Comparison of ENCODE assay signal across 15 cellular contexts in the genomic region with DNA sequence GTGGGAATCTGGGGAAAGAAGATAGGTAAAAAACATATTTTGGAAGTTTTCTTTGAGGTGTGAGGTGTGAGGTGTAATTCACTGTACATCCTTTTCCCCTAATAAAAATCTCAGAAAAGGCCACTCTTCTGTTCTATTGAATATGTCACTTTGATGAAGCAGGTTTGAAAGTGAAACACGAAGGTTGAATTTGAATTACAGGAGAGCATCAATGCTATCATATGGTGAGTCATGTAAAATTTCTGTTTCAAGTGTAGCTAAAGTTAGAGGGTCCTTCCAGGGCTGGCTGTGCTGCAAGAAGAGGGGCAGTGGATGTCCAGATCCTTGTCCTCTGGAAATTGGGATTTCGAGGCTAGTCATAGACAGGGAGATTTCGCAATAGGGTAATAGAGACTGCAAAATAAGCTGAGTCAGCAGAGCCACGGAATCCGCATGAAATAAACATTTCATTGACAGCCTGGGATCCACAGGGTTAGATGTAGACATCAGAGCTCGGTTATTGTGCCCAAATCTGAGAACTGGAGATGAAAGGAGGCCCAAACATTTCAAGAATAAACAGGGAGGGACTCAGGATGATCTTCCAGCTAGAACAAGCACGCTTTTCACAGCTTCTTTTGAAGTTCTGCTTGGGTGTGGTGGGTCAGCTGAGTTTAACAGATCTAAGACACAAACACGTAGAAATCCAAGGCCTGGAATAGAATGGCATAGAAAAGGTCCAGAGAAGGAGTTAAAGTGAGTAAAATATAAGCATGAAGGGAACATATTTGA.
DNase-seq lines count a peak whose midpoint lies in the region; ATAC-seq, FAIRE-seq and TF ChIP-seq lines count a peak whose summit lies in the region.
"Had no signal": no experiment of that assay in that cellular context is flagged by ENCODE, and none has a peak within 500 bp of the region (broad histone marks: within the 10 kb centered on the region; RNA-seq: fewer than 3 reads in every experiment).

No MANE protein-coding gene starts in this region.

- H3K27ac Mint-ChIP-seq in activated naive CD4-positive, alpha-beta T cell treated with anti-CD3 and anti-CD28 coated beads, Interleukin-2, amount 50 U/mL, for 72 hours = no peak overlapping the region

- CTCF ChIA-PET in HepG2 (lab: Yijun Ruan, JAX; ENCODE audit: low intra/inter-chr PET ratio, low total read pairs) = no interaction called here

- H3K79me2 ChIP-seq in HepG2 (ENCODE audit: insufficient read depth, low read length) = no peaks in the 10 kb centered on the region

- H3K9me3 ChIP-seq in adipocyte (ENCODE audit: control insufficient read depth, low read length) (no peaks in the 10 kb centered on the region), HepG2 (ENCODE audit: low read length) (no peaks in the 10 kb centered on the region), vagina (no peaks in the 10 kb centered on the region)
- H3K9me3 ChIP-seq: upper lobe of right lung had no signal

- 11% methylated on average over 8 of the region's 8 CpGs for WGBS in HepG2 (ENCODE audit: low lambda C conversion rate)

- peak; percentile 26 to 48 for ATAC-seq in activated naive CD4-positive, alpha-beta T cell treated with anti-CD3 and anti-CD28 coated beads, Interleukin-2, amount 50 U/mL, for 72 hours
- ATAC-seq in HepG2 (no peak), GM18505 (IDR thresholded peaks at IDR 0.05; ENCODE audit: unreplicated experiment) (no peak), HG03439 (IDR thresholded peaks at IDR 0.05; ENCODE audit: unreplicated experiment) (no peak)
- ATAC-seq: upper lobe of right lung had no signal

- no peak for FAIRE-seq in HepG2 (lab: Jason Lieb, UNC)
- no peak for FAIRE-seq in urothelium cell line (lab: Jason Lieb, UNC)

- H3K9ac ChIP-seq in adipocyte (ENCODE audit: low read length) (no peak overlapping the region), HepG2 (ENCODE audit: insufficient read depth, low read depth, low read length) (no peak overlapping the region)

- no peak overlapping the region for H3K4me2 ChIP-seq in HepG2 (ENCODE audit: low read depth, low read length)

- H2AFZ ChIP-seq in HepG2 (ENCODE audit: low read length) = no peak overlapping the region

- H4K20me1 ChIP-seq in HepG2 (ENCODE audit: insufficient read depth, low read length) = no peaks in the 10 kb centered on the region

- BruUV-seq in HepG2 (replicated peaks; lab: Mats Ljungman, UMichigan) = no TSS peak

- TF ChIP-seq CTCF in HepG2 (CRISPR knock-in tag; IDR thresholded peaks at IDR 0.05) (no peak), vagina (IDR thresholded peaks at IDR 0.05) (no peak)

- H3K4me3 ChIP-seq in adipocyte (ENCODE audit: low read length) (peak overlapping the region; percentile 39), HepG2 (replicated peaks in 1 of 3; ENCODE audit: insufficient read depth in 1 of 3, low read depth in 2 of 3, low read length in 3 of 3) (no peak overlapping the region), vagina (no peak overlapping the region)
- H3K4me3 ChIP-seq: upper lobe of right lung had no signal

- H3K36me3 Mint-ChIP-seq in activated naive CD4-positive, alpha-beta T cell treated with anti-CD3 and anti-CD28 coated beads, Interleukin-2, amount 50 U/mL, for 72 hours = no peaks in the 10 kb centered on the region

- TF ChIP-seq RAD21 in HepG2 (CRISPR knock-in tag; IDR thresholded peaks at IDR 0.05) = no peak

- in situ Hi-C loops in HepG2 (cut with HindIII; ENCODE audit: extremely low pct_ligation_motif_present, low pct_unique_long_range_greater_than_20kb) = no loop called here

- intact Hi-C loops in HepG2 (cut with micrococcal nuclease; ENCODE audit: unreplicated experiment) (no loop called here), vagina (cut with DNase I) (no loop called here)

- H3K9me3 Mint-ChIP-seq in activated naive CD4-positive, alpha-beta T cell treated with anti-CD3 and anti-CD28 coated beads, Interleukin-2, amount 50 U/mL, for 72 hours = no peaks in the 10 kb centered on the region

- peaks cover 7% of the 10 kb centered on the region for H3K4me1 ChIP-seq in adipocyte (ENCODE audit: control insufficient read depth, insufficient read depth, low read length)
- H3K4me1 ChIP-seq in HepG2 (ENCODE audit: insufficient read depth, low read length) = no peaks in the 10 kb centered on the region
- H3K4me1 ChIP-seq in vagina = peaks cover 2% of the 10 kb centered on the region
- H3K4me1 ChIP-seq: upper lobe of right lung had no signal

- H3K27ac ChIP-seq in HepG2 (ENCODE audit: extremely low read length, insufficient read depth, low read length) = no peak overlapping the region
- no peak overlapping the region for H3K27ac ChIP-seq in vagina
- H3K27ac ChIP-seq: upper lobe of right lung had no signal

- H3K27me3 ChIP-seq in adipocyte (replicated peaks; ENCODE audit: control insufficient read depth, insufficient read depth, low read length) (no peaks in the 10 kb centered on the region), HepG2 (ENCODE audit: control insufficient read depth in 1 of 2, insufficient read depth in 2 of 2, low read length in 2 of 2) (no peaks in the 10 kb centered on the region), vagina (no peaks in the 10 kb centered on the region)
- H3K27me3 ChIP-seq: upper lobe of right lung had no signal

- no peak for DNase-seq in activated naive CD4-positive, alpha-beta T cell treated with anti-CD3 and anti-CD28 coated beads, Interleukin-2, amount 50 U/mL, for 72 hours (ENCODE audit: low spot score in 2 of 2)
- no peak for DNase-seq in activated naive CD4-positive, alpha-beta T cell treated with anti-CD3 and anti-CD28 coated beads, Interleukin-2, amount 50 U/mL, for 16 hours
- DNase-seq in adipocyte (ENCODE audit: low read depth) = peak; percentile 68
- no peak for DNase-seq in HepG2 (ENCODE audit: low spot score)
- peak; percentile 11 for DNase-seq in urothelium cell line (ENCODE audit: low spot score)
- DNase-seq in vagina (ENCODE audit: extremely low spot score in 2 of 2) = no peak
- DNase-seq: activated CD8-positive, alpha-beta memory T cell treated with anti-CD3 and anti-CD28 coated beads, Interleukin-2, amount 50 U/mL, for 48 hours; aorta; DMS79; effector memory CD4-positive, alpha-beta T cell; hypothalamus; NCI-H510A treated with DMSO at 0.1 percent for 48 hours; upper lobe of right lung had no signal

- TF ChIP-seq POLR2A in HepG2 (IDR thresholded peaks at IDR 0.05; ENCODE audit: insufficient read depth in 1 of 2, low read depth in 2 of 2, low read length in 2 of 2) (no peak), GM18505 (IDR thresholded peaks at IDR 0.05; ENCODE audit: borderline replicate concordance, extremely low read depth, insufficient read depth, insufficient read length) (no peak), vagina (IDR thresholded peaks at IDR 0.05) (no peak)

- POLR2A ChIA-PET in HepG2 (lab: Yijun Ruan, JAX) = no interaction called here

- TF ChIP-seq EP300 in HepG2 (IDR thresholded peaks at IDR 0.05; ENCODE audit: low read depth in 2 of 2, low read length in 2 of 2) (no peak), HepG2 (CRISPR knock-in tag; IDR thresholded peaks at IDR 0.05; ENCODE audit: borderline replicate concordance) (no peak)

- H3K36me3 ChIP-seq in adipocyte (ENCODE audit: control insufficient read depth, insufficient read depth, low read length, severe bottlenecking) = no peaks in the 10 kb centered on the region
- H3K36me3 ChIP-seq in HepG2 (replicated peaks in 1 of 2; ENCODE audit: control insufficient read depth in 1 of 2, insufficient read depth in 2 of 2, low read length in 2 of 2) = no peaks in the 10 kb centered on the region
- H3K36me3 ChIP-seq in vagina = no peaks in the 10 kb centered on the region
- H3K36me3 ChIP-seq: upper lobe of right lung had no signal

TF ChIP-seq in HepG2, 621 proteins besides CTCF, POLR2A, EP300 and RAD21:
- TF ChIP-seq MAFK (conservative IDR thresholded peaks at IDR 0.05 in 1 of 2, IDR thresholded peaks at IDR 0.05 in 1 of 2; ENCODE audit: low read length in 2 of 2) (peak; percentile 98 to 99), ZBTB7A (CRISPR knock-in tag; IDR thresholded peaks at IDR 0.05) (no peak), ZBTB42 (CRISPR knock-in tag; IDR thresholded peaks at IDR 0.05) (no peak), CENPT (CRISPR knock-in tag; IDR thresholded peaks at IDR 0.05; ENCODE audit: low read depth) (no peak), MAFF (IDR thresholded peaks at IDR 0.05; ENCODE audit: low read depth, low read length) (peak; percentile 99), CEBPG (CRISPR knock-in tag; IDR thresholded peaks at IDR 0.05) (peak; percentile 52; the same call in 1 of the 2 replicates), CEBPB (IDR thresholded peaks at IDR 0.05; ENCODE audit: borderline replicate concordance, low read depth, low read length) (peak; percentile 86; the same call in 1 of the 2 replicates), XBP1 (CRISPR knock-in tag; IDR thresholded peaks at IDR 0.05) (no peak), FLYWCH1 (CRISPR knock-in tag; IDR thresholded peaks at IDR 0.05) (no peak)

Comparison
In these comparisons a context has a peak if more than half of its experiments do, and no peak if none do; other contexts are left out.
1. ATAC-seq: peak in activated naive CD4-positive, alpha-beta T cell treated with anti-CD3 and anti-CD28 coated beads, Interleukin-2, amount 50 U/mL, for 72 hours (2 of 2); none in HepG2 (single experiment), GM18505 (single experiment) and HG03439 (single experiment).
2. DNase-seq: peak in adipocyte (single experiment) and urothelium cell line (single experiment); none in activated naive CD4-positive, alpha-beta T cell treated with anti-CD3 and anti-CD28 coated beads, Interleukin-2, amount 50 U/mL, for 72 hours (0 of 2), activated naive CD4-positive, alpha-beta T cell treated with anti-CD3 and anti-CD28 coated beads, Interleukin-2, amount 50 U/mL, for 16 hours (single experiment), HepG2 (single experiment) and vagina (0 of 2).